ENCODE assay signal across 1 cellular context in the genomic region with DNA sequence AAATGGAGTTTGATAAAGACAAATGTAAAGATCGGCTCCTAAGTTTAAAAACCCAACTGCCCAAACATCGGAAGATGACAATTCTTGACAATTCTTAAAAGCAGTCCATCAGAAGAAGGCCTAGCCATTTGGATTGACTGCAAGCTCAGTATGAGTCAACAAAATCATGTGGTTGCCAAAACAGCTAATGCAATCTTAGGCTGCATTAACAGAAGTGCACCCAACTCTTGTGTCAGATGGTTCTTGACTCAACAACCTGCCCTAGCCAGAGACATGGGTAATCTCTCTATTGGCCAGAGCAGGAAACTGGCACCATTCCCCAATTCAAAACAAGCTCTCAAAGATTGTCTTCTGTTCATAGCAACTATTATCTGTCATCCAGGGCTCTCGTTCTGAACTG.
TF ChIP-seq lines count a peak whose summit lies in the region.

No MANE protein-coding gene starts in this region.

TF ChIP-seq in GM12878, 131 proteins besides CTCF, POLR2A, EP300 and RAD21:
- TF ChIP-seq, protein P1, sequence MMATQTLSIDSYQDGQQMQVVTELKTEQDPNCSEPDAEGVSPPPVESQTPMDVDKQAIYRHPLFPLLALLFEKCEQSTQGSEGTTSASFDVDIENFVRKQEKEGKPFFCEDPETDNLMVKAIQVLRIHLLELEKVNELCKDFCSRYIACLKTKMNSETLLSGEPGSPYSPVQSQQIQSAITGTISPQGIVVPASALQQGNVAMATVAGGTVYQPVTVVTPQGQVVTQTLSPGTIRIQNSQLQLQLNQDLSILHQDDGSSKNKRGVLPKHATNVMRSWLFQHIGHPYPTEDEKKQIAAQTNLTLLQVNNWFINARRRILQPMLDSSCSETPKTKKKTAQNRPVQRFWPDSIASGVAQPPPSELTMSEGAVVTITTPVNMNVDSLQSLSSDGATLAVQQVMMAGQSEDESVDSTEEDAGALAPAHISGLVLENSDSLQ (IDR thresholded peaks at IDR 0.05): peak; percentile 44; the same call in 1 of the 2 replicates
- TF ChIP-seq TCF12 (IDR thresholded peaks at IDR 0.05; ENCODE audit: low read depth, low read length) (no peak), RUNX3 (IDR thresholded peaks at IDR 0.05; ENCODE audit: low read length) (peak; percentile 31; the same call in 1 of the 2 replicates)
